In the genomic region with DNA sequence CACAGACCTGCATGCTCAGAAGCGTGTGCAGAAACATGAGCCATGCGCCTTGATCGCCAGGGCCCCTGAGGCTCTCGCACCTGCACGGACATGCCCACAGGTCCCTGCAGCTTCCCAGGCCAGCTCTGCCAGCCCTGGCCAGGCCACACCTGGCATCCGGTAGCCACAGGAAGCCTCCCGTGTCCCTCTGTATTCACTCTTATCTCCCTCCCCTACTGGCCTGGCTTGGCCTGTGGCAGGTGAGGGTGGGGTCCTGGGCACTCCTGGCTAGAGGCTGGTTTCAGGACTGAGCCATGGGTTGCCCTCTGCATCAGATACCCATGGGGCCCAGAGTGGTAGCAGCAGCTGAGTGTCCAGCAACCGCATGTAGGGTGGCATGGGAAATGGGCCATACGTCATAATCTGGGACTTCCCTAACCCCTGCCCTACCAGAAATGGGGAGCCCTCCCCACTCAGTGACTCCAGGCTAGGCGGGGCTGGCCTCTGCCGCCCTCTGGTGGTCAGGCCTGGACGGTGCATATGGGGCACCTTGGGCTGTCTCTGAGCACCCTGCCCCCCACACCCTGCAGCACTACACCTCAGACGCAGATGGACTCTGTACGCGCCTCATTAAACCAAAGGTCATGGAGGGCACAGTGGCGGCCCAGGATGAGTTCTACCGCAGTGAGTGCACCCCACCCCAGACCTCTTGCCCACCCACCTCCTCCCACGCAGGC, we compare ENCODE assay signal across 9 cellular contexts. TPM values are rescaled to one million over a fixed set of nuclear protein-coding genes. Genes with fewer than 3 reads are reported as not detected.
DNase-seq lines count a peak whose midpoint lies in the region; ATAC-seq lines count a peak whose summit lies in the region.
"Had no signal": no experiment of that assay in that cellular context is flagged by ENCODE, and none has a peak within 500 bp of the region (broad histone marks: within the 10 kb centered on the region; RNA-seq: fewer than 3 reads in every experiment).

No MANE protein-coding gene starts in this region.

- H3K27me3 ChIP-seq in mesendoderm (ENCODE audit: insufficient read depth, low read length, poor library complexity) = no peaks in the 10 kb centered on the region

- no peak overlapping the region for H2BK15ac ChIP-seq in mesendoderm (replicated peaks; ENCODE audit: low read depth)

- CTCF ChIA-PET in activated CD8-positive, alpha-beta T cell treated with anti-CD3 and anti-CD28 coated beads, Interleukin-2, amount 10 ng/mL, durations not matched to agents 7 days and 5 days (lab: Charles Lee) = interaction anchor here (0.7 to 25.5 kb wide), 19 partner anchors 8 to 186 kb away, joined by 3 to 1683 read pairs (median 3); a partner anchor contains a TSS

- peaks cover 79% of the 10 kb centered on the region for H3K36me3 Mint-ChIP-seq in activated CD8-positive, alpha-beta T cell treated with anti-CD3 and anti-CD28 coated beads, Interleukin-2, amount 10 ng/mL, durations not matched to agents 7 days and 5 days (ENCODE audit: low read depth)

- H3K4me3 ChIP-seq in mesendoderm (ENCODE audit: low read length) = no peak overlapping the region

- DNase-seq in NCI-H1417 (lab: John Stamatoyannopoulos, UW) (peak; percentile 16 to 81 (median 78)), NCI-H1417 treated with DMSO at 0.1 percent for 48 hours (lab: John Stamatoyannopoulos, UW) (no peak), NCI-H526 treated with DMSO at 0.1 percent for 48 hours (lab: John Stamatoyannopoulos, UW) (peak; percentile 41), mesendoderm (peak; percentile 72)
- DNase-seq in activated CD8-positive, alpha-beta T cell treated with anti-CD3 and anti-CD28 coated beads, Interleukin-2, amount 10 ng/mL, durations not matched to agents 7 days and 5 days = peak; percentile 90
- peak; percentile 85 for DNase-seq in effector CD8-positive, alpha-beta T cell (lab: John Stamatoyannopoulos, UW)
- DNase-seq in stimulated activated CD8-positive, alpha-beta memory T cell treated with anti-CD3 and anti-CD28 coated beads, Interleukin-7, amount 100 ng/mL, for 1 hour (ENCODE audit: low read depth in 2 of 2) = peak; percentile 71 to 74

- no peak overlapping the region for H3K4ac ChIP-seq in mesendoderm (ENCODE audit: low read depth, low read length)

- H3K18ac ChIP-seq in mesendoderm (ENCODE audit: low read length) = no peak overlapping the region

- no peaks in the 10 kb centered on the region for H3K27me3 Mint-ChIP-seq in activated CD8-positive, alpha-beta T cell treated with anti-CD3 and anti-CD28 coated beads, Interleukin-2, amount 10 ng/mL, durations not matched to agents 7 days and 5 days (ENCODE audit: low read depth)

- no peak overlapping the region for H3K56ac ChIP-seq in mesendoderm (ENCODE audit: low read length)

- H3K9me3 Mint-ChIP-seq in activated CD8-positive, alpha-beta T cell treated with anti-CD3 and anti-CD28 coated beads, Interleukin-2, amount 10 ng/mL, durations not matched to agents 7 days and 5 days (ENCODE audit: insufficient read depth) = no peaks in the 10 kb centered on the region

- H2BK120ac ChIP-seq in mesendoderm (ENCODE audit: low read depth, low read length) = no peak overlapping the region

- no peaks in the 10 kb centered on the region for H3K79me2 ChIP-seq in mesendoderm (ENCODE audit: control insufficient read depth, insufficient read depth, low read length)

- H3K4me3 Mint-ChIP-seq in activated CD8-positive, alpha-beta T cell treated with anti-CD3 and anti-CD28 coated beads, Interleukin-2, amount 10 ng/mL, durations not matched to agents 7 days and 5 days = no peak overlapping the region

- H3K4me1 ChIP-seq in mesendoderm (ENCODE audit: control insufficient read depth, low read depth, low read length) = no peaks in the 10 kb centered on the region

- H3K4me2 ChIP-seq in mesendoderm (ENCODE audit: low read length) = no peak overlapping the region

- peaks cover 58% of the 10 kb centered on the region for H3K4me1 Mint-ChIP-seq in activated CD8-positive, alpha-beta T cell treated with anti-CD3 and anti-CD28 coated beads, Interleukin-2, amount 10 ng/mL, durations not matched to agents 7 days and 5 days (ENCODE audit: low read depth)

- H3K27ac ChIP-seq in mesendoderm (ENCODE audit: low read depth, low read length) = no peak overlapping the region

- no peak overlapping the region for H3K9ac ChIP-seq in mesendoderm (ENCODE audit: low read length)

- no peak overlapping the region for H4K5ac ChIP-seq in mesendoderm (ENCODE audit: low read length)

- H2AK5ac ChIP-seq in mesendoderm (ENCODE audit: low read length) = no peak overlapping the region

- no peak overlapping the region for H4K8ac ChIP-seq in mesendoderm (ENCODE audit: low read depth, low read length)

- H3K36me3 ChIP-seq in mesendoderm (ENCODE audit: control insufficient read depth, insufficient read depth, low read length) = peaks cover 11% of the 10 kb centered on the region

- POLR2A ChIA-PET in activated CD8-positive, alpha-beta T cell treated with anti-CD3 and anti-CD28 coated beads, Interleukin-2, amount 10 ng/mL, durations not matched to agents 7 days and 5 days (lab: Charles Lee) = interaction anchor here (0.6 to 20.1 kb wide), 2 partner anchors 21 to 130 kb away, joined by 3 to 670 read pairs; a partner anchor contains a TSS

- H2BK5ac ChIP-seq in mesendoderm (ENCODE audit: low read length) = no peak overlapping the region

- H3K27ac Mint-ChIP-seq in activated CD8-positive, alpha-beta T cell treated with anti-CD3 and anti-CD28 coated beads, Interleukin-2, amount 10 ng/mL, durations not matched to agents 7 days and 5 days = peak overlapping the region; percentile 81

- no CpG with 5 or more reads among the region's 18 CpGs for WGBS in mesendoderm (ENCODE audit: extremely low coverage, insufficient coverage, low lambda C conversion rate)

- peak; percentile 79 for ATAC-seq in HG02885 (IDR thresholded peaks at IDR 0.05; ENCODE audit: poor library complexity, unreplicated experiment)
- peak; percentile 91 for ATAC-seq in activated CD8-positive, alpha-beta T cell treated with anti-CD3 and anti-CD28 coated beads, Interleukin-2, amount 10 ng/mL, durations not matched to agents 7 days and 5 days

- no peaks in the 10 kb centered on the region for H3K79me1 ChIP-seq in mesendoderm (ENCODE audit: low read length)

- no peak overlapping the region for H3K23ac ChIP-seq in mesendoderm (ENCODE audit: low read length)

RNA-seq across cellular contexts. Expression of a gene that starts 12.6 kb away (rescaled TPM):
- 1 to 10 TPM in 1 of 2 experiments, under 1 TPM in 1; 0.47 to 1.0 TPM for total RNA-seq in activated CD8-positive, alpha-beta T cell treated with anti-CD3 and anti-CD28 coated beads, Interleukin-2, amount 10 ng/mL, durations not matched to agents 7 days and 5 days
- polyA plus RNA-seq in mesendoderm (2013, experiment 1 of 2) = not detected
- polyA plus RNA-seq in mesendoderm (2013, experiment 2 of 2) = not detected
- total RNA-seq: temporal lobe had no signal

RNA-seq across cellular contexts. Expression of a gene that starts 18.1 kb away (rescaled TPM):
- 100 to 1,000 TPM; 314 to 330 TPM for total RNA-seq in activated CD8-positive, alpha-beta T cell treated with anti-CD3 and anti-CD28 coated beads, Interleukin-2, amount 10 ng/mL, durations not matched to agents 7 days and 5 days
- 26.0 TPM for polyA plus RNA-seq in mesendoderm (2013, experiment 1 of 2)
- 26.9 TPM for polyA plus RNA-seq in mesendoderm (2013, experiment 2 of 2)

RNA-seq across cellular contexts. Expression of a gene that starts 26.4 kb away (rescaled TPM):
- total RNA-seq in activated CD8-positive, alpha-beta T cell treated with anti-CD3 and anti-CD28 coated beads, Interleukin-2, amount 10 ng/mL, durations not matched to agents 7 days and 5 days = not detected
- 0.22 TPM for polyA plus RNA-seq in mesendoderm (2013, experiment 1 of 2)
- polyA plus RNA-seq in mesendoderm (2013, experiment 2 of 2) = 0.24 TPM

RNA-seq across cellular contexts. Expression of a gene that starts 43.0 kb away (rescaled TPM):
- total RNA-seq in activated CD8-positive, alpha-beta T cell treated with anti-CD3 and anti-CD28 coated beads, Interleukin-2, amount 10 ng/mL, durations not matched to agents 7 days and 5 days = 10 to 100 TPM; 56.9 to 58.0 TPM
- polyA plus RNA-seq in mesendoderm (2013, experiment 1 of 2) = 13.7 TPM
- polyA plus RNA-seq in mesendoderm (2013, experiment 2 of 2) = 13.9 TPM

RNA-seq across cellular contexts. Expression of a gene that starts 51.4 kb away (rescaled TPM):
- not detected for total RNA-seq in activated CD8-positive, alpha-beta T cell treated with anti-CD3 and anti-CD28 coated beads, Interleukin-2, amount 10 ng/mL, durations not matched to agents 7 days and 5 days
- polyA plus RNA-seq in mesendoderm (2013, experiment 1 of 2) = not detected
- not detected for polyA plus RNA-seq in mesendoderm (2013, experiment 2 of 2)
- total RNA-seq: temporal lobe had no signal
